ENCODE assay signal across 8 cellular contexts in the genomic region with DNA sequence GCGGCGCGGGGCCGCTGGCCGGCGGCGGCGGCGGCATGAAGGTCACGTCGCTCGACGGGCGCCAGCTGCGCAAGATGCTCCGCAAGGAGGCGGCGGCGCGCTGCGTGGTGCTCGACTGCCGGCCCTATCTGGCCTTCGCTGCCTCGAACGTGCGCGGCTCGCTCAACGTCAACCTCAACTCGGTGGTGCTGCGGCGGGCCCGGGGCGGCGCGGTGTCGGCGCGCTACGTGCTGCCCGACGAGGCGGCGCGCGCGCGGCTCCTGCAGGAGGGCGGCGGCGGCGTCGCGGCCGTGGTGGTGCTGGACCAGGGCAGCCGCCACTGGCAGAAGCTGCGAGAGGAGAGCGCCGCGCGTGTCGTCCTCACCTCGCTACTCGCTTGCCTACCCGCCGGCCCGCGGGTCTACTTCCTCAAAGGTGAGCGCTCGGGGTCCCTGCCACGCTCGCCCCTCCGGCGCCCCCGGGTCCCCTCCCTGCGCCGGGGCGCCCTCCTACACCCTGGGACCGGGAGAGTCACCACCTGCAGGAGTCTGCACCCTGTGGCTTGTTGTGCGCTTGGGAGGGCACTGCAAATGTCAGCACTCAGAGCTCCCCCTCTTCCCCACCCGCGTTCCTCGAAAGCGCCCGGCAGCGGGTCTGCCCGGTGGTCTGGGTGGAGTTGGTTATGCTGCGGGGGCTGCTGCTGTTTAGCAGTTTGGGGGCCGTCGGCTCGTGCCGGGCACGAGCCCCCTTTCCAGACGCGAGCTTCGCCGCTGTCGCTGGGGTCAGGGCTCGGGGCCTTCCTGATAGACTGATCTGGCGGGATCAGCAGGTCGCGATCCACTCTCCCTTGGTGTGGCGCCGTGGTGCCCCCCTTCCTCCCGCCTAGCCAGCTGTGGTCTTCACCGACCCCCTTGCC. TPM values are rescaled to one million over a fixed set of nuclear protein-coding genes. Genes with fewer than 3 reads are reported as not detected.
DNase-seq lines count a peak whose midpoint lies in the region; ATAC-seq and TF ChIP-seq lines count a peak whose summit lies in the region.

No MANE protein-coding gene starts in this region.

- peak overlapping the region; percentile 82 for H3K9ac ChIP-seq in ES-I3 (ENCODE audit: low read depth, low read length)

- peaks cover 3% of the 10 kb centered on the region; the same call in 1 of the 2 replicates for H3K36me3 ChIP-seq in ES-I3 (ENCODE audit: insufficient read depth, low read length)

- H3K9me3 ChIP-seq in ES-I3 (ENCODE audit: control insufficient read depth, insufficient read depth, low read length): no peaks in the 10 kb centered on the region

- no peaks in the 10 kb centered on the region for H3K27me3 Mint-ChIP-seq in activated CD4-positive, alpha-beta T cell treated with anti-CD3 and anti-CD28 coated beads, Interleukin-2, amount 10 ng/mL, durations not matched to agents 7 days and 5 days
- peaks cover 61% of the 10 kb centered on the region for H3K27me3 Mint-ChIP-seq in mesothelial cell of epicardium (ENCODE audit: low read depth)
- no peaks in the 10 kb centered on the region for H3K27me3 Mint-ChIP-seq in stimulated activated naive CD8-positive, alpha-beta T cell treated with anti-CD3 and anti-CD28 coated beads, Interleukin-15, amount 100 ng/mL, for 72 hours

- H3K27ac Mint-ChIP-seq in activated CD4-positive, alpha-beta T cell treated with anti-CD3 and anti-CD28 coated beads, Interleukin-2, amount 10 ng/mL, durations not matched to agents 7 days and 5 days: peak overlapping the region; percentile 87
- H3K27ac Mint-ChIP-seq in mesothelial cell of epicardium: peak overlapping the region; percentile 69
- peak overlapping the region; percentile 51 to 98 for H3K27ac Mint-ChIP-seq in stimulated activated naive CD8-positive, alpha-beta T cell treated with anti-CD3 and anti-CD28 coated beads, Interleukin-15, amount 100 ng/mL, for 72 hours

- no peaks in the 10 kb centered on the region for H3K9me3 Mint-ChIP-seq in activated CD4-positive, alpha-beta T cell treated with anti-CD3 and anti-CD28 coated beads, Interleukin-2, amount 10 ng/mL, durations not matched to agents 7 days and 5 days
- no peaks in the 10 kb centered on the region for H3K9me3 Mint-ChIP-seq in mesothelial cell of epicardium
- no peaks in the 10 kb centered on the region for H3K9me3 Mint-ChIP-seq in stimulated activated naive CD8-positive, alpha-beta T cell treated with anti-CD3 and anti-CD28 coated beads, Interleukin-15, amount 100 ng/mL, for 72 hours

- TF ChIP-seq CTCF in LNCaP clone FGC (IDR thresholded peaks at IDR 0.05; ENCODE audit: control insufficient read depth, extremely low read depth, insufficient read depth) (peak; percentile 15; the same call in 1 of the 2 replicates), mesothelial cell of epicardium (IDR thresholded peaks at IDR 0.05; ENCODE audit: unreplicated experiment) (no peak)

- H3K4me1 Mint-ChIP-seq in activated CD4-positive, alpha-beta T cell treated with anti-CD3 and anti-CD28 coated beads, Interleukin-2, amount 10 ng/mL, durations not matched to agents 7 days and 5 days: peaks cover 65% of the 10 kb centered on the region
- peaks cover 55% of the 10 kb centered on the region for H3K4me1 Mint-ChIP-seq in mesothelial cell of epicardium
- peaks cover 61% of the 10 kb centered on the region for H3K4me1 Mint-ChIP-seq in stimulated activated naive CD8-positive, alpha-beta T cell treated with anti-CD3 and anti-CD28 coated beads, Interleukin-15, amount 100 ng/mL, for 72 hours

- POLR2A ChIA-PET in activated CD4-positive, alpha-beta T cell treated with anti-CD3 and anti-CD28 coated beads, Interleukin-2, amount 10 ng/mL, durations not matched to agents 7 days and 5 days (lab: Charles Lee): interaction anchor here (0.9 kb wide), 1 partner anchor 143 kb away, joined by 4 read pairs; no protein-coding TSS in a partner anchor

- peak; percentile 11 for ATAC-seq in GM21737 (IDR thresholded peaks at IDR 0.05; ENCODE audit: unreplicated experiment)
- peak; percentile 63 for ATAC-seq in stimulated activated naive CD8-positive, alpha-beta T cell treated with anti-CD3 and anti-CD28 coated beads, Interleukin-15, amount 100 ng/mL, for 72 hours

- CTCF ChIA-PET in activated CD4-positive, alpha-beta T cell treated with anti-CD3 and anti-CD28 coated beads, Interleukin-2, amount 10 ng/mL, durations not matched to agents 7 days and 5 days (lab: Charles Lee): interaction anchor here (0.8 to 2.5 kb wide), 15 partner anchors 16 to 213 kb away, joined by 3 to 21 read pairs (median 3); no protein-coding TSS in a partner anchor

- H3K4me3 ChIP-seq in LNCaP clone FGC (ENCODE audit: low read depth, low read length): peak overlapping the region; percentile 43

- H3K4me1 ChIP-seq in ES-I3 (ENCODE audit: insufficient read depth, low read length): peaks cover 28% of the 10 kb centered on the region

- peaks cover 15% of the 10 kb centered on the region for H3K36me3 Mint-ChIP-seq in activated CD4-positive, alpha-beta T cell treated with anti-CD3 and anti-CD28 coated beads, Interleukin-2, amount 10 ng/mL, durations not matched to agents 7 days and 5 days (ENCODE audit: low read depth)
- H3K36me3 Mint-ChIP-seq in mesothelial cell of epicardium: no peaks in the 10 kb centered on the region

- peak overlapping the region; percentile 89 for H3K4me3 Mint-ChIP-seq in activated CD4-positive, alpha-beta T cell treated with anti-CD3 and anti-CD28 coated beads, Interleukin-2, amount 10 ng/mL, durations not matched to agents 7 days and 5 days
- H3K4me3 Mint-ChIP-seq in mesothelial cell of epicardium: peak overlapping the region; percentile 72
- H3K4me3 Mint-ChIP-seq in stimulated activated naive CD8-positive, alpha-beta T cell treated with anti-CD3 and anti-CD28 coated beads, Interleukin-15, amount 100 ng/mL, for 72 hours: peak overlapping the region; percentile 88 to 92

- no peak for DNase-seq in LNCaP clone FGC (ENCODE audit: low read depth)
- DNase-seq in activated CD4-positive, alpha-beta T cell treated with anti-CD3 and anti-CD28 coated beads, Interleukin-2, amount 10 ng/mL, durations not matched to agents 7 days and 5 days: peak; percentile 64
- DNase-seq in effector CD4-positive, alpha-beta T cell: peak; percentile 55
- peak; percentile 28 to 69 for DNase-seq in mesothelial cell of epicardium (ENCODE audit: low spot score in 2 of 2, unreplicated experiment in 2 of 2)
- DNase-seq in stimulated activated naive CD8-positive, alpha-beta T cell treated with anti-CD3 and anti-CD28 coated beads, Interleukin-15, amount 100 ng/mL, for 72 hours: peak; percentile 74
- DNase-seq in H4 (ENCODE audit: low spot score): no peak

RNA-seq across cellular contexts. Expression of a gene that starts 0.6 kb away (rescaled TPM):
- total RNA-seq in activated CD4-positive, alpha-beta T cell treated with anti-CD3 and anti-CD28 coated beads, Interleukin-2, amount 10 ng/mL, durations not matched to agents 7 days and 5 days: 10 to 100 TPM; 24.8 to 25.9 TPM
- total RNA-seq in mesothelial cell of epicardium: 14.8 to 16.0 TPM (median 16.0 TPM) in 3 replicates
- 5.4 and 10.5 TPM in 2 replicates for total RNA-seq in H4 (2014; rRNA removed; shearing (Covaris generic))

Comparison
In these comparisons a context has a peak if more than half of its experiments do, and no peak if none do; other contexts are left out.
1. DNase-seq: peak in activated CD4-positive, alpha-beta T cell treated with anti-CD3 and anti-CD28 coated beads, Interleukin-2, amount 10 ng/mL, durations not matched to agents 7 days and 5 days (single experiment), effector CD4-positive, alpha-beta T cell (single experiment), mesothelial cell of epicardium (2 of 2) and stimulated activated naive CD8-positive, alpha-beta T cell treated with anti-CD3 and anti-CD28 coated beads, Interleukin-15, amount 100 ng/mL, for 72 hours (2 of 2); none in LNCaP clone FGC (single experiment) and H4 (single experiment).
2. Peak in every context shown above with its lines, with median percentiles within 50 percentile points of each other: H3K27ac Mint-ChIP-seq and H3K4me3 Mint-ChIP-seq.